Comparison of ENCODE assay signal across 28 cellular contexts in the genomic region with DNA sequence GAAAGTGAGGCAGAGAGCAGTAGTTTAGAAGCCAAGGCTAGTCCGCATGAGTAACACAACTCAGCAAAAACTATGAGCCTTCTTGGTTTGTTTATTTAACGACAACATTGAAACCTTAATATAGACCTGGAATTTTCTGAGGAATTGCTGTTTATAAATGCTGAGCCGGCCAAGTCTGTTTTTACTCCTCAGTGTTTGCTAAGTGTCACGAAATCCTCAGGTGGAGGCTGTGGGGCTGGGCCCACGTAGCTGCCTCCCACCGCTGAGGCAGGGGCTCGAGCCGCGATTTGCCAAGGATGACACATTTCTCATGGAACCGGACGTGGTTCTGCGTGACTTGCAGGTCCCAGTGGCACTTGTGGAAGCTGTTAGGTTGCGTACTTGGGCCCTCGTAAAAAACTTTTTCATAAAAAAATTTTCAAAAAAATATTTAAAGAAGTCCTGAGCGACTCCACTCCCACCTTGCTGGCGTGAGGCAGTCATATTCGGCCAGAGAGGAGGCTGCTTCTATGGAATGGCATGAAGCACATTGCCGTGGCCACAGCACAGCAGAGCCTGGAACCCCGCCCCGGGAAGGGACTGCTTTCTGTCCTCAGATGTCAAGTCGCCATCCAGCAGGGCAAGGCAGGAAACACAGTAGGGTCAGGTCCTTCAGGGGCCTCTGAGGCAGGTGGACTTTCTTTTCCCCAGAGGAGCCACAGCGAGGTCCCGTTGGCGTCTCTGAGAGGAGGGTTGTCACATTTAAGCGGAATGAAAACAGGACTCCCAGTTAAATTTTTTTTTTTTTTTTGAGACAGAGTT.
"Had no signal": no experiment of that assay in that cellular context is flagged by ENCODE, and none has a peak within 500 bp of the region (broad histone marks: within the 10 kb centered on the region; RNA-seq: fewer than 3 reads in every experiment).

No MANE protein-coding gene starts in this region.

- H3K4me1 Mint-ChIP-seq: activated B cell treated with CpG ODN at 0.5 μM for 24 hours; activated CD4-positive, alpha-beta T cell treated with anti-CD3 and anti-CD28 coated beads for 36 hours; activated naive CD8-positive, alpha-beta T cell treated with anti-CD3 and anti-CD28 coated beads for 36 hours; central memory CD8-positive, alpha-beta T cell had no signal

- DNase-seq: activated B cell treated with CpG ODN at 0.5 μM for 24 hours; activated CD4-positive, alpha-beta T cell treated with anti-CD3 and anti-CD28 coated beads for 36 hours; activated CD4-positive, alpha-beta T cell treated with anti-CD3 and anti-CD28 coated beads, Interleukin-2, amount 50 U/mL, for 4 hours; activated CD8-positive, alpha-beta memory T cell treated with anti-CD3 and anti-CD28 coated beads for 24 hours; activated CD8-positive, alpha-beta memory T cell treated with anti-CD3 and anti-CD28 coated beads, Interleukin-2, amount 50 U/mL, for 4 hours; activated naive CD4-positive, alpha-beta T cell treated with Interleukin-2 at 50 U/mL for 16 hours; activated naive CD8-positive, alpha-beta T cell treated with anti-CD3 and anti-CD28 coated beads for 36 hours; activated T-cell treated with anti-CD3 and anti-CD28 coated beads, Interleukin-2, amount 50 U/mL, for 24 hours; cortex of kidney; heart right ventricle; kidney; ovary; stimulated activated CD4-positive, alpha-beta T cell treated with anti-CD3 and anti-CD28 coated beads, Interleukin-1b, Interleukin-23, amount 100 ng/mL, for 48 hours; T1000 had no signal

- H3K9me3 ChIP-seq: heart right ventricle, left lung, ovary, prostate gland, right atrium auricular region, suprapubic skin, tibial nerve had no signal

- H3K36me3 Mint-ChIP-seq: activated naive CD8-positive, alpha-beta T cell treated with anti-CD3 and anti-CD28 coated beads for 36 hours; mesothelial cell of epicardium; natural killer cell treated with Interleukin-12 subunit alpha and Interleukin-12 subunit beta and Interleukin-15 and Interleukin-18, amount 100 ng/mL, for 72 hours had no signal

- H3K4me3 Mint-ChIP-seq: activated B cell treated with CpG ODN at 0.5 μM for 24 hours; activated CD4-positive, alpha-beta T cell treated with anti-CD3 and anti-CD28 coated beads for 36 hours; activated naive CD8-positive, alpha-beta T cell treated with anti-CD3 and anti-CD28 coated beads for 36 hours; activated T-cell treated with anti-CD3 and anti-CD28 coated beads, Interleukin-2, amount 50 U/mL, for 24 hours; central memory CD8-positive, alpha-beta T cell; mesothelial cell of epicardium; natural killer cell treated with Interleukin-12 subunit alpha and Interleukin-12 subunit beta and Interleukin-15 and Interleukin-18, amount 100 ng/mL, for 72 hours; stimulated activated naive CD8-positive, alpha-beta T cell treated with anti-CD3 and anti-CD28 coated beads, Interleukin-15, Interleukin-2, amounts not matched to agents 100 ng/mL and 50 ng/mL, for 24 hours; T-helper 1 cell treated with Interleukin-12 subunit alpha and Interleukin-12 subunit beta and Interleukin-4 antibody, amounts not matched to agents 30 μg/mL and 1 μg/mL, for 36 hours had no signal

- ATAC-seq: activated CD4-positive, alpha-beta T cell treated with anti-CD3 and anti-CD28 coated beads for 36 hours; heart right ventricle; left lung; natural killer cell treated with Interleukin-12 subunit alpha and Interleukin-12 subunit beta and Interleukin-15 and Interleukin-18, amount 100 ng/mL, for 72 hours had no signal

- H3K4me3 ChIP-seq: heart right ventricle, left lung, lung, ovary, prostate gland, right atrium auricular region, suprapubic skin, tibial nerve had no signal

- H3K27me3 ChIP-seq: left lung, ovary, right atrium auricular region had no signal

- H3K36me3 ChIP-seq: heart right ventricle, left lung, ovary, prostate gland, right atrium auricular region, suprapubic skin, tibial nerve had no signal

- H3K9me3 Mint-ChIP-seq: activated B cell treated with CpG ODN at 0.5 μM for 24 hours; activated naive CD8-positive, alpha-beta T cell treated with anti-CD3 and anti-CD28 coated beads for 36 hours; activated T-cell treated with anti-CD3 and anti-CD28 coated beads, Interleukin-2, amount 50 U/mL, for 24 hours; activated T-helper 2 cell treated with anti-CD3 and anti-CD28 coated beads, Interferon-gamma antibody, Interleukin-2, Interleukin-4, amounts not matched to agents 10 μg/mL and 5 μg/mL and 100 μg/mL, durations not matched to agents 14 hours and 24 hours and 36 hours; central memory CD8-positive, alpha-beta T cell; natural killer cell treated with Interleukin-12 subunit alpha and Interleukin-12 subunit beta and Interleukin-15 and Interleukin-18, amount 100 ng/mL, for 72 hours; stimulated activated naive CD8-positive, alpha-beta T cell treated with anti-CD3 and anti-CD28 coated beads, Interleukin-15, Interleukin-2, amounts not matched to agents 100 ng/mL and 50 ng/mL, for 24 hours; T-helper 1 cell treated with Interleukin-12 subunit alpha and Interleukin-12 subunit beta and Interleukin-4 antibody, amounts not matched to agents 30 μg/mL and 1 μg/mL, for 36 hours had no signal

- H3K4me1 ChIP-seq: left lung, prostate gland, suprapubic skin, tibial nerve had no signal

- H3K27ac Mint-ChIP-seq: activated B cell treated with CpG ODN at 0.5 μM for 24 hours; activated CD4-positive, alpha-beta T cell treated with anti-CD3 and anti-CD28 coated beads for 36 hours; activated naive CD8-positive, alpha-beta T cell treated with anti-CD3 and anti-CD28 coated beads for 36 hours; activated T-cell treated with anti-CD3 and anti-CD28 coated beads, Interleukin-2, amount 50 U/mL, for 24 hours; activated T-helper 2 cell treated with anti-CD3 and anti-CD28 coated beads, Interferon-gamma antibody, Interleukin-2, Interleukin-4, amounts not matched to agents 10 μg/mL and 5 μg/mL and 100 μg/mL, durations not matched to agents 14 hours and 24 hours and 36 hours; mesothelial cell of epicardium; natural killer cell treated with Interleukin-12 subunit alpha and Interleukin-12 subunit beta and Interleukin-15 and Interleukin-18, amount 100 ng/mL, for 72 hours; stimulated activated naive CD8-positive, alpha-beta T cell treated with anti-CD3 and anti-CD28 coated beads, Interleukin-15, Interleukin-2, amounts not matched to agents 100 ng/mL and 50 ng/mL, for 24 hours; T-helper 1 cell treated with Interleukin-12 subunit alpha and Interleukin-12 subunit beta and Interleukin-4 antibody, amounts not matched to agents 30 μg/mL and 1 μg/mL, for 36 hours had no signal

- FAIRE-seq: astrocyte, kidney, urothelium cell line had no signal

- H3K27ac ChIP-seq: heart right ventricle, left lung, ovary, prostate gland, right atrium auricular region, suprapubic skin, tibial nerve had no signal
